ENCODE assay signal across 8 cellular contexts in genomic region chrX:24693453-24694202, GRCh38. TPM values are rescaled to one million over a fixed set of nuclear protein-coding genes. Genes with fewer than 3 reads are reported as not detected.
DNase-seq lines count a peak whose midpoint lies in the region; ATAC-seq, FAIRE-seq and TF ChIP-seq lines count a peak whose summit lies in the region.

Gene POLA1, plus strand, starts transcription at chrX:24693918. Its CDS starts 44 bp downstream, at chrX:24693962.

- in situ Hi-C loops in HepG2 (cut with HindIII; ENCODE audit: extremely low pct_ligation_motif_present, low pct_unique_long_range_greater_than_20kb): no loop called here

- H2AFZ ChIP-seq in HepG2 (ENCODE audit: low read length): peak within 1 kb of the TSS; percentile 86

- H3K36me3 ChIP-seq in HepG2 (replicated peaks in 1 of 2; ENCODE audit: control insufficient read depth in 1 of 2, insufficient read depth in 2 of 2, low read length in 2 of 2): no peaks in the 10 kb centered on the region; a peak in 1 of 5 replicates

- H3K27me3 ChIP-seq in HepG2 (ENCODE audit: control insufficient read depth in 1 of 2, insufficient read depth in 2 of 2, low read length in 2 of 2): no peaks in the 10 kb centered on the region

- TF ChIP-seq POLR2A in HepG2 (IDR thresholded peaks at IDR 0.05; ENCODE audit: insufficient read depth in 1 of 2, low read depth in 2 of 2, low read length in 2 of 2): peak; percentile 57 to 60

- H3K4me2 ChIP-seq in HepG2 (ENCODE audit: low read depth, low read length): peak within 1 kb of the TSS; percentile 71

- H3K4me3 ChIP-seq in HepG2 (replicated peaks in 1 of 3; ENCODE audit: insufficient read depth in 1 of 3, low read depth in 2 of 3, low read length in 3 of 3): peak within 1 kb of the TSS; percentile 73 to 82 (median 79)

- peak; percentile 55 for TF ChIP-seq CTCF in HepG2 (CRISPR knock-in tag; IDR thresholded peaks at IDR 0.05)

- H3K79me2 ChIP-seq in HepG2 (ENCODE audit: insufficient read depth, low read length): peaks cover 36% of the 10 kb centered on the region

- peak within 1 kb of the TSS; percentile 77 for H3K27ac ChIP-seq in HepG2 (ENCODE audit: extremely low read length, insufficient read depth, low read length)

- FAIRE-seq in HepG2 (lab: Jason Lieb, UNC): peak; percentile 85

- POLR2A ChIA-PET in HepG2 (lab: Yijun Ruan, JAX): interaction anchor here (0.7 to 2.1 kb wide), 2 partner anchors 17 to 21 kb away, joined by 3 to 6 read pairs; no protein-coding TSS in a partner anchor

- ATAC-seq in GM19395 (IDR thresholded peaks at IDR 0.05; ENCODE audit: unreplicated experiment) (peak; percentile 92), HG03558 (IDR thresholded peaks at IDR 0.05; ENCODE audit: extremely low read depth, unreplicated experiment) (peak; percentile 95), HepG2 (peak; percentile 97)

- H4K20me1 ChIP-seq in HepG2 (ENCODE audit: insufficient read depth, low read length): no peaks in the 10 kb centered on the region; the same call in 1 of the 2 replicates

- WGBS in HepG2 (ENCODE audit: low lambda C conversion rate): 0% methylated on average over 3 of the region's 70 CpGs

- BruUV-seq in HepG2 (replicated peaks; lab: Mats Ljungman, UMichigan): no TSS peak

- TF ChIP-seq EP300 in HepG2 (IDR thresholded peaks at IDR 0.05; ENCODE audit: low read depth in 2 of 2, low read length in 2 of 2) (no peak), HepG2 (CRISPR knock-in tag; IDR thresholded peaks at IDR 0.05; ENCODE audit: borderline replicate concordance) (no peak)

- H3K9ac ChIP-seq in HepG2 (ENCODE audit: insufficient read depth, low read depth, low read length): peak within 1 kb of the TSS; percentile 78

- DNase-seq in CD1c-positive myeloid dendritic cell (ENCODE audit: extremely low spot score) (peak; percentile 91), NCI-H748 (lab: John Stamatoyannopoulos, UW; ENCODE audit: unreplicated experiment) (peak; percentile 98), dermis microvascular lymphatic vessel endothelial cell (ENCODE audit: low read depth in 2 of 2) (peak; percentile 92), HepG2 (ENCODE audit: low spot score) (peak; percentile 92)
- DNase-seq in activated CD4-positive, alpha-beta T cell treated with anti-CD3 and anti-CD28 coated beads, Interleukin-2, amount 50 U/mL, for 4 hours: peak; percentile 40 to 46
- DNase-seq in stimulated activated CD4-positive, alpha-beta T cell treated with anti-CD3 and anti-CD28 coated beads, Interleukin-2, amount 100 ng/mL, for 48 hours: peak; percentile 64 to 71

- no peaks in the 10 kb centered on the region for H3K9me3 ChIP-seq in HepG2 (ENCODE audit: low read length)

- intact Hi-C loops in HepG2 (cut with micrococcal nuclease; ENCODE audit: unreplicated experiment): loop anchor here (2.0 kb wide), 1 partner anchor 21 kb away; no protein-coding TSS in a partner anchor

- CTCF ChIA-PET in HepG2 (lab: Yijun Ruan, JAX; ENCODE audit: low intra/inter-chr PET ratio, low total read pairs): no interaction called here

- TF ChIP-seq RAD21 in HepG2 (CRISPR knock-in tag; IDR thresholded peaks at IDR 0.05): 0 out of 2 replicates have a peak, but pooled peaks have one; percentile 10

- H3K4me1 ChIP-seq in HepG2 (ENCODE audit: insufficient read depth, low read length): peaks cover 35% of the 10 kb centered on the region

TF ChIP-seq in HepG2, 621 proteins besides CTCF, POLR2A, EP300 and RAD21 (continues in another document):
- TF ChIP-seq CENPBD1 (CRISPR knock-in tag; IDR thresholded peaks at IDR 0.05; ENCODE audit: borderline replicate concordance, low read depth): no peak
- TF ChIP-seq MED13 (CRISPR knock-in tag; IDR thresholded peaks at IDR 0.05): no peak
- TF ChIP-seq ZNF816 (CRISPR knock-in tag; IDR thresholded peaks at IDR 0.05; ENCODE audit: borderline replicate concordance): no peak
- peak; percentile 60; the same call in 1 of the 3 replicates for TF ChIP-seq MXI1 (IDR thresholded peaks at IDR 0.05; ENCODE audit: borderline replicate concordance, low read depth, low read length)
- no peak for TF ChIP-seq RARG (CRISPR knock-in tag; IDR thresholded peaks at IDR 0.05; ENCODE audit: low read depth)
- TF ChIP-seq E2F1 (CRISPR knock-in tag; IDR thresholded peaks at IDR 0.05): peak; percentile 95
- TF ChIP-seq ZNF576 (CRISPR knock-in tag; IDR thresholded peaks at IDR 0.05): no peak
- TF ChIP-seq ESRRA (CRISPR knock-in tag; IDR thresholded peaks at IDR 0.05; ENCODE audit: low read depth): 0 out of 2 replicates have a peak, but pooled peaks have one; percentile 29
- peak; percentile 85 for TF ChIP-seq SAP130 (CRISPR knock-in tag; IDR thresholded peaks at IDR 0.05; ENCODE audit: low read depth)
- TF ChIP-seq THAP8 (CRISPR knock-in tag; IDR thresholded peaks at IDR 0.05; ENCODE audit: borderline replicate concordance): no peak
- no peak for TF ChIP-seq ZKSCAN8 (CRISPR knock-in tag; IDR thresholded peaks at IDR 0.05; ENCODE audit: borderline replicate concordance)
- TF ChIP-seq THAP7 (CRISPR knock-in tag; IDR thresholded peaks at IDR 0.05): peak; percentile 41; the same call in 1 of the 2 replicates
- no peak; the same call in 1 of the 2 replicates for TF ChIP-seq ZNF782 (CRISPR knock-in tag; IDR thresholded peaks at IDR 0.05; ENCODE audit: borderline replicate concordance)
- TF ChIP-seq ZBTB14 (CRISPR knock-in tag; IDR thresholded peaks at IDR 0.05): peak; percentile 61; the same call in 1 of the 2 replicates

RNA-seq across cellular contexts. Expression of gene POLA1, which starts in this region (rescaled TPM):
- total RNA-seq in dermis microvascular lymphatic vessel endothelial cell: 11.5 and 16.3 TPM in 2 replicates
- total RNA-seq in HepG2 (2016; rRNA removed; fragmentation: Illumina TruSeq; extraction: Trizol): 26.5 and 38.2 TPM in 2 replicates
- 31.5 and 34.7 TPM in 2 replicates for total RNA-seq in HepG2 (2016; cell fraction: cytosol; rRNA removed; fragmentation: Illumina TruSeq; extraction: Trizol; ENCODE audit: low read depth)
- 26.6 and 35.6 TPM in 2 replicates for total RNA-seq in HepG2 (2016; cell fraction: insoluble cytoplasmic fraction; rRNA removed; fragmentation: Illumina TruSeq; extraction: Trizol)
- total RNA-seq in HepG2 (2016; cell fraction: membrane; rRNA removed; fragmentation: Illumina TruSeq; extraction: Trizol): 16.9 and 21.3 TPM in 2 replicates
- 40.4 and 43.0 TPM in 2 replicates for total RNA-seq in HepG2 (2016; cell fraction: nucleus; rRNA removed; fragmentation: Illumina TruSeq; extraction: Trizol)
- 2.1 and 3.3 TPM in 2 replicates for polyA plus RNA-seq in HepG2 (2011; rRNA removed)
- polyA plus RNA-seq in HepG2 (2011; cell fraction: cytosol; rRNA removed): 1.9 and 2.2 TPM in 2 replicates
- 2.5 and 2.8 TPM in 2 replicates for polyA plus RNA-seq in HepG2 (2011; cell fraction: nucleus; rRNA removed)
- 3.7 and 5.9 TPM in 2 replicates for polyA plus RNA-seq in HepG2 (2012)
- polyA plus RNA-seq in HepG2 (2016; cell fraction: cytosol; fragmentation: Illumina TruSeq; extraction: Trizol; ENCODE audit: low read depth): 0.48 and 0.66 TPM in 2 replicates
- polyA plus RNA-seq in HepG2 (2016; cell fraction: insoluble cytoplasmic fraction; fragmentation: Illumina TruSeq; extraction: Trizol; ENCODE audit: low read depth): 18.4 and 18.6 TPM in 2 replicates
- 1.7 and 1.9 TPM in 2 replicates for polyA plus RNA-seq in HepG2 (2016; cell fraction: membrane; fragmentation: Illumina TruSeq; extraction: Trizol; ENCODE audit: low read depth)
- polyA plus RNA-seq in HepG2 (2016; cell fraction: nucleus; fragmentation: Illumina TruSeq; extraction: Trizol; ENCODE audit: insufficient read depth, low read depth): 11.7 and 13.0 TPM in 2 replicates
- 7.2 and 67.2 TPM in 2 replicates for polyA minus RNA-seq in HepG2 (2011; rRNA and poly(A)+ RNA removed; ENCODE audit: low replicate concordance)
- polyA minus RNA-seq in HepG2 (2011; cell fraction: cytosol; rRNA and poly(A)+ RNA removed): 4.5 and 5.7 TPM in 2 replicates
- polyA minus RNA-seq in HepG2 (2011; cell fraction: nucleus; rRNA and poly(A)+ RNA removed): 19.8 and 21.9 TPM in 2 replicates

Comparison
In these comparisons a context has a peak if more than half of its experiments do, and no peak if none do; other contexts are left out.
1. Peak in every context shown above with its lines: DNase-seq, ATAC-seq, H3K4me3 ChIP-seq and H3K27ac ChIP-seq.
2. DNase-seq: peak in every context shown above with its lines; median percentile 98 in NCI-H748; 92 in dermis microvascular lymphatic vessel endothelial cell; 92 in HepG2; 91 in CD1c-positive myeloid dendritic cell; 68 in stimulated activated CD4-positive, alpha-beta T cell treated with anti-CD3 and anti-CD28 coated beads, Interleukin-2, amount 100 ng/mL, for 48 hours; 43 in activated CD4-positive, alpha-beta T cell treated with anti-CD3 and anti-CD28 coated beads, Interleukin-2, amount 50 U/mL, for 4 hours.